In the genomic region with DNA sequence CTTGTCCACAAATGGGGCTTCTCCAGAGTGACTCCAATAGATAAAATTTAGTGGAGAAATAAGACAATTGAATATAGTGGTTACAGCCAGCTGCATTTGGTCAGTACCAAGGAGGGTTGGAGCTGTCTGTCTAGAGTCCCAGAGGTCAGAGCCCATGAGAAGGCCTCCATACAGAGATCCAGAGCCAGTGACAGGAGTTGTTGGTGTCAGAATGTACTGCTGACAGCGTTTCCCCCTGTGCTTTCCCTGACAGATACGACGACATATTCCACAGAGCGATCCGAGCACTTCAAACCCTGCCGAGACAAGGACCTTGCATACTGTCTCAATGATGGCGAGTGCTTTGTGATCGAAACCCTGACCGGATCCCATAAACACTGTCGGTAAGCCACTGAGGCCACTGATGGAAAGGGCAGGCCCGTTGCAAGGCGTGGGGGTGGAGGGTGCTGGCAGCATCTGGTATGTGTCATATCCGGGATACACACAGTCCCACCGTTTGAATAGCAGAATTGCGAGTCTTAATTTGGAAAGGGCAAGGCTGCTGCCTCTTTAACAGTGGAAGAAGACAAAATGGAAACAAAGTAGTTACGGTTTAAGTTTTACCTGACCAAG, we compare ENCODE assay signal across 18 cellular contexts.
A peak's percentile ranks its signal among the peaks of the same experiment; 100 is the strongest.
DNase-seq lines count a peak whose midpoint lies in the region; ATAC-seq lines count a peak whose summit lies in the region.
"Had no signal": no experiment of that assay in that cellular context is flagged by ENCODE, and none has a peak within 500 bp of the region (broad histone marks: within the 10 kb centered on the region; RNA-seq: fewer than 3 reads in every experiment).

No MANE protein-coding gene starts in this region.

- no peak overlapping the region for H3K27ac ChIP-seq in muscle layer of duodenum (ENCODE audit: low read length)
- H3K27ac ChIP-seq: skin epidermis, transverse colon had no signal

- H3K4me1 ChIP-seq in muscle layer of duodenum (ENCODE audit: control insufficient read depth in 1 of 2, insufficient read depth in 2 of 2, low read length in 2 of 2): peaks cover 0 to 3% of the 10 kb centered on the region in 2 donors
- H3K4me1 ChIP-seq: transverse colon had no signal

- H3K36me3 ChIP-seq in muscle layer of duodenum (ENCODE audit: control insufficient read depth in 1 of 2, insufficient read depth in 2 of 2, low read length in 2 of 2): no peaks in the 10 kb centered on the region
- H3K36me3 ChIP-seq: transverse colon had no signal

- in situ Hi-C loops in G401 (cut with HindIII; ENCODE audit: low sequenced_read_pairs): no loop called here

- ATAC-seq in Right ventricle myocardium superior (ENCODE audit: poor library complexity) (peak; percentile 77), HG02642 (IDR thresholded peaks at IDR 0.05; ENCODE audit: poor library complexity, unreplicated experiment) (no peak), GM21367 (IDR thresholded peaks at IDR 0.05; ENCODE audit: unreplicated experiment) (no peak)
- ATAC-seq: GM12878 had no signal

- DNase-seq in AG20443 (ENCODE audit: low spot score) (peak; percentile 11), SW480 (ENCODE audit: low spot score) (peak; percentile 11), Right ventricle myocardium superior (peak; percentile 59), inferior parietal cortex (ENCODE audit: extremely low spot score) (no peak), G401 (ENCODE audit: low spot score) (no peak)
- DNase-seq: activated CD4-positive, alpha-beta T cell treated with anti-CD3 and anti-CD28 coated beads, Interleukin-2, amount 10 ng/mL, durations not matched to agents 7 days and 5 days; activated T-cell treated with anti-CD3 and anti-CD28 coated beads, Interleukin-2, amount 50 U/mL, for 1 hour; EL; HCEC 1CT; NCI-H1048; NCI-H69; SHP77; transverse colon had no signal

- intact Hi-C loops in Right ventricle myocardium superior (cut with DNase I): no loop called here

- peak overlapping the region; percentile 24 to 48 for H3K4me3 ChIP-seq in muscle layer of duodenum (ENCODE audit: low read depth in 1 of 2, low read length in 2 of 2)
- H3K4me3 ChIP-seq: GM12878, skin epidermis, transverse colon had no signal

- no peaks in the 10 kb centered on the region for H3K27me3 ChIP-seq in muscle layer of duodenum (ENCODE audit: low read depth, low read length)
- H3K27me3 ChIP-seq: transverse colon had no signal

- no peaks in the 10 kb centered on the region for H3K9me3 ChIP-seq in muscle layer of duodenum (ENCODE audit: control insufficient read depth in 1 of 2, low read length in 2 of 2)
- H3K9me3 ChIP-seq: transverse colon had no signal

Comparison
In these comparisons a context has a peak if more than half of its experiments do, and no peak if none do; other contexts are left out.
1. DNase-seq: peak in AG20443 (single experiment), SW480 (single experiment) and Right ventricle myocardium superior (single experiment); none in inferior parietal cortex (single experiment) and G401 (single experiment).